In the genomic region with DNA sequence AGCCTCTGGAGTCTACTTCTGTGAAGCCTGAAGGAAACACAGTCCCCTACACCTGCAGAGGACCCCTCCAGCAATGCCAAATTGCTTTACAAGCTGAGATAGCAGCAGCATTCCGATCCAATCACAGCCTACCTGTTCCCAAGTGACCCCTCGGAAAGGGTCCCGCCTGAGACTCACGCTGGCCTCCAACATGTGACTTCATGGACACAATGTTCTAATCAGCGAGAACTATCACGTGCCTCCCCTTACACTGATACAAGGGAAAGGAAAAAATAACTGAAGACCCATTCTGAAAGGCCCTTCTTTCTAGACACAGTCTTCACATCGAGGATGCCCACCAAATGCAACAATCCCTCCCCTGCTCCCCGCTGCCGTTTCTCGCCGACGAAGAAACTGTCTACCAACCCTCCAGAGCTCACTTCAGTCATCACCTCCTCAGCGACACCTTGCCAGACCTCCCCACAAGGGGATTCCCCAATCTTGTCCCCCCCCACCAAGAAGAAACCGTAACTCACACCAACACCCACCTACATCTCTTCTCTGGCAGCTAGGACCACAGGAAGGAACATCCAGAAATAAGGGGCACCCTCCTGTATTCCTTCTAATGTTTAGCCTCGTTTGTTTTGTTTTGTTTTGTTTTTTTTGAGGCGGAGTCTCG, we compare ENCODE assay signal across 10 cellular contexts. TPM values are rescaled to one million over a fixed set of nuclear protein-coding genes. Genes with fewer than 3 reads are reported as not detected.
DNase-seq lines count a peak whose midpoint lies in the region; FAIRE-seq and TF ChIP-seq lines count a peak whose summit lies in the region.
"Had no signal": no experiment of that assay in that cellular context is flagged by ENCODE, and none has a peak within 500 bp of the region (broad histone marks: within the 10 kb centered on the region; RNA-seq: fewer than 3 reads in every experiment).

No MANE protein-coding gene starts in this region.

- H3K9me2 ChIP-seq in Karpas-422 (replicated peaks; ENCODE audit: insufficient read depth, low read length) = no peaks in the 10 kb centered on the region

- no peaks in the 10 kb centered on the region for H3K9me3 ChIP-seq in mammary epithelial cell (replicated peaks; ENCODE audit: insufficient read depth, low read length)
- H3K9me3 ChIP-seq in Karpas-422 (ENCODE audit: low read length) = peaks cover 7% of the 10 kb centered on the region; the same call in 1 of the 2 replicates
- no peaks in the 10 kb centered on the region for H3K9me3 ChIP-seq in endothelial cell of umbilical vein (replicated peaks; ENCODE audit: control insufficient read depth, insufficient read depth, low read length)
- H3K9me3 ChIP-seq in testis = no peaks in the 10 kb centered on the region

- H2AFZ ChIP-seq in mammary epithelial cell (ENCODE audit: low read depth, low read length) (no peak overlapping the region), Karpas-422 (ENCODE audit: low read length) (no peak overlapping the region), endothelial cell of umbilical vein (ENCODE audit: low read depth, low read length) (no peak overlapping the region)

- peak overlapping the region; percentile 46 for H3K4me3 Mint-ChIP-seq in MCF 10A (ENCODE audit: unreplicated experiment)

- CTCF ChIA-PET in MCF 10A (lab: Yijun Ruan, JAX) = interaction anchor here (0.6 to 0.7 kb wide), 2 partner anchors 70 to 370 kb away, joined by 3 read pairs; a partner anchor contains a TSS
- CTCF ChIA-PET in mammary epithelial cell (lab: Charles Lee; ENCODE audit: low non-redundant PET) = no interaction called here
- CTCF ChIA-PET in endothelial cell of umbilical vein (lab: Charles Lee) = no interaction called here

- H3K4me2 ChIP-seq in mammary epithelial cell (ENCODE audit: insufficient read depth, low read depth, low read length) (no peak overlapping the region), Karpas-422 (ENCODE audit: low read depth, low read length, poor library complexity, severe bottlenecking) (peak overlapping the region; percentile 26), endothelial cell of umbilical vein (ENCODE audit: insufficient read depth, low read length) (no peak overlapping the region)

- H3K9me3 Mint-ChIP-seq in MCF 10A (ENCODE audit: unreplicated experiment) = no peaks in the 10 kb centered on the region

- 94% methylated on average over 12 of the region's 17 CpGs for WGBS in mammary epithelial cell (ENCODE audit: low coverage, missing lambda C conversion rate)
- 57 to 65% methylated on average over 17 of the region's 17 CpGs for WGBS in testis, 2 donors

- POLR2A ChIA-PET in MCF 10A (lab: Yijun Ruan, JAX) = interaction anchor here (0.6 to 1.0 kb wide), 2 partner anchors 42 to 46 kb away, joined by 3 read pairs; no protein-coding TSS in a partner anchor
- POLR2A ChIA-PET in endothelial cell of umbilical vein (lab: Charles Lee) = no interaction called here

- H3K79me2 ChIP-seq in mammary epithelial cell (ENCODE audit: insufficient read depth, low read length) (peaks cover 27% of the 10 kb centered on the region), Karpas-422 (ENCODE audit: low read length) (peaks cover 4% of the 10 kb centered on the region; the same call in 1 of the 2 replicates), endothelial cell of umbilical vein (ENCODE audit: control insufficient read depth, insufficient read depth, low read length) (peaks cover 9% of the 10 kb centered on the region)

- no peak for TF ChIP-seq POLR2A in endothelial cell of umbilical vein (IDR thresholded peaks at IDR 0.05; ENCODE audit: low read depth, low read length)
- TF ChIP-seq POLR2A in testis (IDR thresholded peaks at IDR 0.05) = no peak

- H3K9ac ChIP-seq in mammary epithelial cell (ENCODE audit: insufficient read depth, low read length) (no peak overlapping the region), Karpas-422 (ENCODE audit: low read length) (no peak overlapping the region), endothelial cell of umbilical vein (replicated peaks; ENCODE audit: extremely low read depth, insufficient read depth, low read length) (no peak overlapping the region)

- TF ChIP-seq CTCF in MCF 10A (IDR thresholded peaks at IDR 0.05; ENCODE audit: unreplicated experiment) (no peak), mammary epithelial cell (conservative IDR thresholded peaks at IDR 0.05 in 1 of 2, IDR thresholded peaks at IDR 0.05 in 1 of 2; ENCODE audit: extremely low read depth in 1 of 2, insufficient read depth in 1 of 2, low read depth in 1 of 2, low read length in 2 of 2) (no peak), endothelial cell of umbilical vein (IDR thresholded peaks at IDR 0.05; ENCODE audit: extremely low read depth in 1 of 2, insufficient read depth in 1 of 2, low read depth in 1 of 2, low read length in 2 of 2) (no peak), testis (IDR thresholded peaks at IDR 0.05) (no peak)

- DNase-seq in MCF 10A (ENCODE audit: unreplicated experiment) = no peak
- no peak for DNase-seq in mammary epithelial cell
- peak; percentile 31 for DNase-seq in Karpas-422
- no peak for DNase-seq in endothelial cell of umbilical vein (ENCODE audit: low read depth, low spot score)
- DNase-seq in testis = peak; percentile 50
- no peak for DNase-seq in SW 1271 (lab: John Stamatoyannopoulos, UW)
- DNase-seq in midbrain (lab: John Stamatoyannopoulos, UW) = no peak
- DNase-seq in HuH-7 (ENCODE audit: low spot score) = no peak

- H3K4me1 Mint-ChIP-seq in MCF 10A (ENCODE audit: insufficient read depth, unreplicated experiment) = peaks cover 10% of the 10 kb centered on the region

- H3K27me3 ChIP-seq in mammary epithelial cell (ENCODE audit: insufficient read depth, low read length) (no peaks in the 10 kb centered on the region), Karpas-422 (ENCODE audit: low read length) (no peaks in the 10 kb centered on the region), endothelial cell of umbilical vein (ENCODE audit: control insufficient read depth in 2 of 2, insufficient read depth in 2 of 2, low read length in 2 of 2) (no peaks in the 10 kb centered on the region), testis (no peaks in the 10 kb centered on the region)

- intact Hi-C loops in MCF 10A (cut with micrococcal nuclease) (no loop called here), mammary epithelial cell (cut with micrococcal nuclease) (loop anchor here (5.0 kb wide), 1 partner anchor 70 kb away; a partner anchor contains a TSS), endothelial cell of umbilical vein (cut with micrococcal nuclease) (no loop called here), testis (cut with DNase I; ENCODE audit: low total_unique reads) (no loop called here)

- H3K4me3 ChIP-seq in mammary epithelial cell (replicated peaks in 1 of 3; ENCODE audit: insufficient read depth in 1 of 3, low read depth in 2 of 3, low read length in 3 of 3) (no peak overlapping the region), Karpas-422 (ENCODE audit: low read length) (no peak overlapping the region), endothelial cell of umbilical vein (replicated peaks in 1 of 3; ENCODE audit: insufficient read depth in 1 of 3, low read depth in 1 of 3, low read length in 3 of 3) (no peak overlapping the region), testis (no peak overlapping the region)
- H3K4me3 ChIP-seq: SK-N-MC had no signal

- H3K27me3 Mint-ChIP-seq in MCF 10A (ENCODE audit: insufficient read depth, unreplicated experiment) = no peaks in the 10 kb centered on the region

- peak overlapping the region; percentile 32 for H3K27ac Mint-ChIP-seq in MCF 10A (ENCODE audit: low read depth, unreplicated experiment)

- FAIRE-seq in endothelial cell of umbilical vein (lab: Jason Lieb, UNC) = no peak
- FAIRE-seq: HTR-8/SVneo had no signal

- no peaks in the 10 kb centered on the region for H4K20me1 ChIP-seq in mammary epithelial cell (ENCODE audit: insufficient read depth, low read length)
- no peaks in the 10 kb centered on the region for H4K20me1 ChIP-seq in Karpas-422 (ENCODE audit: insufficient read depth, low read depth, low read length)
- no peaks in the 10 kb centered on the region for H4K20me1 ChIP-seq in endothelial cell of umbilical vein (replicated peaks; ENCODE audit: control insufficient read depth, extremely low read depth, insufficient read depth, low read length)

- in situ Hi-C loops in mammary epithelial cell (cut with MboI; ENCODE audit: low sequenced_read_pairs in 2 of 2) = no loop called here

- H3K36me3 Mint-ChIP-seq in MCF 10A (ENCODE audit: insufficient read depth, unreplicated experiment) = peaks cover 12% of the 10 kb centered on the region

- H3K27ac ChIP-seq in mammary epithelial cell (ENCODE audit: insufficient read depth, low read depth, low read length) = no peak overlapping the region
- H3K27ac ChIP-seq in Karpas-422 (ENCODE audit: low read length) = no peak overlapping the region
- no peak overlapping the region for H3K27ac ChIP-seq in endothelial cell of umbilical vein (ENCODE audit: insufficient read depth, low read depth, low read length)
- H3K27ac ChIP-seq in testis = peak overlapping the region; percentile 81 to 83
- H3K27ac ChIP-seq: SK-N-MC had no signal

- dilution Hi-C loops in mammary epithelial cell (cut with HindIII; ENCODE audit: low sequenced_read_pairs) (no loop called here), endothelial cell of umbilical vein (cut with MboI; ENCODE audit: extremely low pct_ligation_motif_present, low sequenced_read_pairs) (no loop called here)

- H3K4me1 ChIP-seq in mammary epithelial cell (ENCODE audit: insufficient read depth, low read length) = no peaks in the 10 kb centered on the region
- H3K4me1 ChIP-seq in Karpas-422 (ENCODE audit: low read length) = peaks cover 28% of the 10 kb centered on the region
- H3K4me1 ChIP-seq in endothelial cell of umbilical vein (ENCODE audit: control insufficient read depth, extremely low read depth, insufficient read depth, low read length) = peaks cover 2% of the 10 kb centered on the region
- peaks cover 22% of the 10 kb centered on the region for H3K4me1 ChIP-seq in testis

- H3K9me1 ChIP-seq in endothelial cell of umbilical vein (replicated peaks; ENCODE audit: control insufficient read depth, extremely low read depth, insufficient read depth, low read length) = no peaks in the 10 kb centered on the region

- TSS peak; percentile 45 for BruUV-seq in MCF 10A (replicated peaks; lab: Mats Ljungman, UMichigan)
- no TSS peak for BruUV-seq in mammary epithelial cell (replicated peaks; lab: Mats Ljungman, UMichigan)
- TSS peak; percentile 3 for BruUV-seq in endothelial cell of umbilical vein (replicated peaks; lab: Mats Ljungman, UMichigan)

- H3K36me3 ChIP-seq in mammary epithelial cell (ENCODE audit: insufficient read depth, low read length) = no peaks in the 10 kb centered on the region
- no peaks in the 10 kb centered on the region for H3K36me3 ChIP-seq in Karpas-422 (ENCODE audit: insufficient read depth, low read length)
- no peaks in the 10 kb centered on the region for H3K36me3 ChIP-seq in endothelial cell of umbilical vein (ENCODE audit: control insufficient read depth in 2 of 2, extremely low read depth in 1 of 2, insufficient read depth in 2 of 2, low read length in 2 of 2)
- no peaks in the 10 kb centered on the region for H3K36me3 ChIP-seq in testis (ENCODE audit: low read depth, missing control alignments)

RNA-seq across cellular contexts. Expression of a gene that starts 1.8 kb away (rescaled TPM):
- total RNA-seq in MCF 10A (2022) (31.0 and 31.2 TPM in 2 replicates), mammary epithelial cell (10 to 100 TPM in 1 of 2 donors, 1 to 10 TPM in 1; 7.5 to 25.2 TPM), endothelial cell of umbilical vein (41.4 and 50.3 TPM in 2 replicates), testis (10 to 100 TPM; 50.9 to 66.8 TPM)
- polyA plus RNA-seq in mammary epithelial cell (15.9 TPM), endothelial cell of umbilical vein (24.5 and 49.1 TPM in 2 replicates), testis (ENCODE audit: insufficient read depth, low read depth, low replicate concordance) (90.8 TPM)
- polyA minus RNA-seq in mammary epithelial cell (60.9 TPM), endothelial cell of umbilical vein (47.8 and 61.4 TPM in 2 replicates)
- total RNA-seq in Karpas-422 (2014; rRNA removed; shearing (Covaris generic); ENCODE audit: low replicate concordance) = 2.6 and 6.3 TPM in 2 replicates
- polyA plus RNA-seq in endothelial cell of umbilical vein (2011; cell fraction: cytosol; rRNA removed) = 30.5 and 36.6 TPM in 2 replicates
- 26.5 and 43.8 TPM in 2 replicates for polyA plus RNA-seq in endothelial cell of umbilical vein (2011; cell fraction: nucleus; rRNA removed)
- polyA plus RNA-seq in endothelial cell of umbilical vein (2012) = 38.1 and 40.2 TPM in 2 replicates
- 24.5 TPM for polyA minus RNA-seq in endothelial cell of umbilical vein (2011; cell fraction: cytosol; rRNA and poly(A)+ RNA removed)
- 19.8 and 21.1 TPM in 2 replicates for polyA minus RNA-seq in endothelial cell of umbilical vein (2011; cell fraction: nucleus; rRNA and poly(A)+ RNA removed)

RNA-seq across cellular contexts. Expression of a gene that starts 42.2 kb away (rescaled TPM):
- total RNA-seq in MCF 10A (2022) (258 and 290 TPM in 2 replicates), mammary epithelial cell (100 to 1,000 TPM; 154 to 213 TPM), endothelial cell of umbilical vein (198 and 207 TPM in 2 replicates), testis (100 to 1,000 TPM; 237 to 263 TPM)
- polyA plus RNA-seq in mammary epithelial cell (119 TPM), endothelial cell of umbilical vein (104 and 107 TPM in 2 replicates), testis (ENCODE audit: insufficient read depth, low read depth, low replicate concordance) (165 TPM)
- polyA minus RNA-seq in mammary epithelial cell (344 TPM), endothelial cell of umbilical vein (113 and 145 TPM in 2 replicates)
- 87.0 and 152 TPM in 2 replicates for total RNA-seq in Karpas-422 (2014; rRNA removed; shearing (Covaris generic); ENCODE audit: low replicate concordance)
- polyA plus RNA-seq in endothelial cell of umbilical vein (2011; cell fraction: cytosol; rRNA removed) = 93.2 and 103 TPM in 2 replicates
- 273 and 313 TPM in 2 replicates for polyA plus RNA-seq in endothelial cell of umbilical vein (2011; cell fraction: nucleus; rRNA removed)
- 163 and 181 TPM in 2 replicates for polyA plus RNA-seq in endothelial cell of umbilical vein (2012)
- polyA minus RNA-seq in endothelial cell of umbilical vein (2011; cell fraction: cytosol; rRNA and poly(A)+ RNA removed) = 136 TPM
- 83.3 and 97.0 TPM in 2 replicates for polyA minus RNA-seq in endothelial cell of umbilical vein (2011; cell fraction: nucleus; rRNA and poly(A)+ RNA removed)

Comparison
In these comparisons a context has a peak if more than half of its experiments do, and no peak if none do; other contexts are left out.
1. DNase-seq: peak in Karpas-422 (single experiment) and testis (single experiment); none in MCF 10A (single experiment), mammary epithelial cell (single experiment), endothelial cell of umbilical vein (single experiment), SW 1271 (0 of 2), midbrain (single experiment) and HuH-7 (single experiment).
2. H3K27ac ChIP-seq: peak in testis (2 of 2); none in mammary epithelial cell (single experiment), Karpas-422 (single experiment) and endothelial cell of umbilical vein (single experiment).